ENCODE assay signal across 24 cellular contexts in the genomic region with DNA sequence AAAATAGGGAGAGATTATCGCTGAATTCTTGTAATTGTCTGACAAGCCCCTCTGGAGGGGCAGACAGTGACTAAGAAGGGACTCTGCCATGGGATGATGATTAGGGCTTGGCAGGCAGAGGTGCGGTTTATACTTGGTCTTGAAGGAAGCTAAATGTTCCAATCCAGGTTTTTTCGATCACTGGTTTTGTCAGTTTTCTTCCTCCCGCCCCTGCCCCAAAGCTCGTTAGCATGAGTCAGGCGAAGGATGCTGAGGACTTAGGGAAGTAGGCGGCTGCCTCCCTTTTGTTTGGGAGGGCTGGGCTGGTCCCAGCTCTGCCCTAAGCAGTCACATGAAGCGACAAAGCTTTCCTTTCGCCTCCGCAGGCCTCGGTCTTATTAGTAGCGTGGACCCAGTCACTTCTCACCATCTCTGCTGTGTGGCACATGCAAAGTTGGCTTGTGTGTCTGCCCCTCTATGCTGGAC.
A peak's percentile ranks its signal among the peaks of the same experiment; 100 is the strongest.
DNase-seq lines count a peak whose midpoint lies in the region; ATAC-seq and TF ChIP-seq lines count a peak whose summit lies in the region.
"Had no signal": no experiment of that assay in that cellular context is flagged by ENCODE, and none has a peak within 500 bp of the region (broad histone marks: within the 10 kb centered on the region; RNA-seq: fewer than 3 reads in every experiment).

No MANE protein-coding gene starts in this region.

- no peaks in the 10 kb centered on the region for H3K36me3 ChIP-seq in heart left ventricle
- no peaks in the 10 kb centered on the region for H3K36me3 ChIP-seq in right atrium auricular region
- H3K36me3 ChIP-seq in H7 (replicated peaks; ENCODE audit: control insufficient read depth, insufficient read depth, low read length): no peaks in the 10 kb centered on the region
- H3K36me3 ChIP-seq in smooth muscle cell (ENCODE audit: low read depth): no peaks in the 10 kb centered on the region
- no peaks in the 10 kb centered on the region for H3K36me3 ChIP-seq in uterus
- H3K36me3 ChIP-seq: brain microvascular endothelial cell, gastrocnemius medialis, neutrophil, SJCRH30 had no signal

- intact Hi-C loops in heart left ventricle (cut with DNase I) (no loop called here), uterus (cut with DNase I; ENCODE audit: low total_unique reads) (no loop called here)

- H3K27me3 ChIP-seq in heart left ventricle (no peaks in the 10 kb centered on the region), right atrium auricular region (no peaks in the 10 kb centered on the region), H7 (ENCODE audit: control insufficient read depth, insufficient read depth, low read length) (no peaks in the 10 kb centered on the region), smooth muscle cell (ENCODE audit: low read depth) (no peaks in the 10 kb centered on the region), uterus (no peaks in the 10 kb centered on the region)
- H3K27me3 ChIP-seq: brain microvascular endothelial cell, gastrocnemius medialis, neutrophil, SJCRH30 had no signal

- H3K4me1 ChIP-seq in heart left ventricle (peaks cover 0 to 12% (median 2%) of the 10 kb centered on the region in 12 donors), right atrium auricular region (no peaks in the 10 kb centered on the region), smooth muscle cell (ENCODE audit: low read depth) (no peaks in the 10 kb centered on the region), uterus (no peaks in the 10 kb centered on the region)
- H3K4me1 ChIP-seq: gastrocnemius medialis had no signal

- peaks cover 7% of the 10 kb centered on the region for H3F3A ChIP-seq in smooth muscle cell (ENCODE audit: low read depth)

- no peak overlapping the region for H2AFZ ChIP-seq in smooth muscle cell (ENCODE audit: low read depth)

- ATAC-seq in heart left ventricle: peak in 3 of 4 donors; percentile 29 to 83 (median 62)
- ATAC-seq in HG02870 (IDR thresholded peaks at IDR 0.05; ENCODE audit: unreplicated experiment): no peak
- no peak for ATAC-seq in GM21381 (IDR thresholded peaks at IDR 0.05; ENCODE audit: unreplicated experiment)
- ATAC-seq: activated CD8-positive, alpha-beta T cell treated with anti-CD3 and anti-CD28 coated beads, Interleukin-2, amount 10 ng/mL, durations not matched to agents 7 days and 5 days; CD8-positive, alpha-beta T cell; gastrocnemius medialis had no signal

- H3K27ac ChIP-seq in heart left ventricle (peak overlapping the region in 6 of 12 donors; percentile 12 to 59 (median 24)), right atrium auricular region (no peak overlapping the region), coronary artery (no peak overlapping the region), smooth muscle cell (ENCODE audit: low read depth) (peak overlapping the region; percentile 78), uterus (no peak overlapping the region)
- H3K27ac ChIP-seq: brain microvascular endothelial cell, gastrocnemius medialis, neutrophil, SJCRH30, VCaP had no signal

- H3K79me2 ChIP-seq in smooth muscle cell (ENCODE audit: low read depth): no peaks in the 10 kb centered on the region

- no peak for TF ChIP-seq CTCF in heart left ventricle (IDR thresholded peaks at IDR 0.05)
- no peak for TF ChIP-seq CTCF in right atrium auricular region (IDR thresholded peaks at IDR 0.05)
- no peak for TF ChIP-seq CTCF in coronary artery (IDR thresholded peaks at IDR 0.05)
- no peak for TF ChIP-seq CTCF in smooth muscle cell (IDR thresholded peaks at IDR 0.05; ENCODE audit: borderline replicate concordance, insufficient read depth, poor library complexity, severe bottlenecking)
- TF ChIP-seq CTCF in uterus (IDR thresholded peaks at IDR 0.05): no peak

- H3K9me3 ChIP-seq in heart left ventricle (no peaks in the 10 kb centered on the region), right atrium auricular region (no peaks in the 10 kb centered on the region), smooth muscle cell (replicated peaks; ENCODE audit: low read depth) (no peaks in the 10 kb centered on the region), uterus (no peaks in the 10 kb centered on the region)
- H3K9me3 ChIP-seq: gastrocnemius medialis, mucosa of descending colon, neutrophil, SJCRH30 had no signal

- no peaks in the 10 kb centered on the region for H4K20me1 ChIP-seq in smooth muscle cell (ENCODE audit: low read depth)

- peak; percentile 30 to 67 (median 32) for DNase-seq in heart left ventricle
- no peak for DNase-seq in right atrium auricular region (ENCODE audit: low spot score)
- peak; percentile 47 for DNase-seq in H7
- DNase-seq in coronary artery (ENCODE audit: low spot score): peak; percentile 66
- no peak for DNase-seq in smooth muscle cell (lab: John Stamatoyannopoulos, UW; ENCODE audit: unreplicated experiment)
- no peak for DNase-seq in uterus
- DNase-seq: activated CD8-positive, alpha-beta T cell treated with anti-CD3 and anti-CD28 coated beads, Interleukin-2, amount 10 ng/mL, durations not matched to agents 7 days and 5 days; activated naive CD8-positive, alpha-beta T cell treated with anti-CD3 and anti-CD28 coated beads for 36 hours; activated T-cell treated with anti-CD3 and anti-CD28 coated beads, Interleukin-2, amount 50 U/mL, for 24 hours; brain microvascular endothelial cell; CD8-positive, alpha-beta T cell; DMS53; gastrocnemius medialis; Karpas-422; mucosa of descending colon; NCI-H1092; NCI-H2081; NCI-H524; T-helper 17 cell had no signal

- TF ChIP-seq POLR2A in heart left ventricle (IDR thresholded peaks at IDR 0.05) (no peak), uterus (IDR thresholded peaks at IDR 0.05) (no peak)

- H3K4me3 ChIP-seq in heart left ventricle (no peak overlapping the region), right atrium auricular region (no peak overlapping the region), H7 (ENCODE audit: insufficient read depth, low read depth, low read length) (no peak overlapping the region), coronary artery (no peak overlapping the region), smooth muscle cell (no peak overlapping the region), uterus (no peak overlapping the region)
- H3K4me3 ChIP-seq: gastrocnemius medialis, mucosa of descending colon, SJCRH30 had no signal

- 73 to 81% (median 76%) methylated on average over 12 of the region's 12 CpGs for WGBS in heart left ventricle, 4 donors
- WGBS in smooth muscle cell (ENCODE audit: low lambda C conversion rate): 39% methylated on average over 12 of the region's 12 CpGs

- peak overlapping the region; percentile 14 for H3K9ac ChIP-seq in smooth muscle cell (ENCODE audit: low read depth)

- H3K4me2 ChIP-seq in smooth muscle cell: peak overlapping the region; percentile 23

Comparison
In these comparisons a context has a peak if more than half of its experiments do, and no peak if none do; other contexts are left out.
1. DNase-seq: peak in heart left ventricle (5 of 5), H7 (single experiment) and coronary artery (single experiment); none in right atrium auricular region (single experiment), smooth muscle cell (single experiment) and uterus (0 of 2).
2. ATAC-seq: peak in heart left ventricle (3 of 4); none in HG02870 (single experiment) and GM21381 (single experiment).